Comparison of ENCODE assay signal across 9 cellular contexts in the genomic region with DNA sequence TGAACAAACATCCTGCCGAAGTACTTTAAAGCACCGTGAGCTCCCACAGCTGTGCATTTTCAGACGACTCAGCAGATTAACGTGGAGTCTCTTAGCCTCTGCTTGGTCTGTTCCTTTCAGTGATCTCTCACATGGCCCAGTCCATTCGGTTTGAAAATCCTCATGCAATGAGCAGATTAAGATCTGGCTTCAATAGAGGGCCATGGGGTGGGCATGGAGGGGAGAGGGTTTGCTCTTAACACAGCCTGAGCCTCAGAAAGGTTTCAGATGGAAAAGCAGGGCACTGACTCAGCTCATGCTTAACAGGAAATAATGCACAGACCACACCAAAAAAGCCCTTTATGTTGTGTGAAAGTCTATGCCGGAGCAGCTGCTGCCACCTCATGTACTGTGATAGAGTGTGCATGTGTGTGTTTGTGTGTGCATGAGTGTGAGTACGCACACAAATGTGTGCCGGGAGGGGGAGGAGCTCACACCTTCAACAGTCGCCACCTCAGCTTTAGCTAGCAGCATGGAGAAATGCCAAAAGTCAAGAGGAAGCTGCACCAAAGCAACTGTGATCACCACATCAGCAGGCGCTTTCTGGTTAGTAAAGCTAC. TPM values are rescaled to one million over a fixed set of nuclear protein-coding genes. Genes with fewer than 3 reads are reported as not detected.
DNase-seq lines count a peak whose midpoint lies in the region; ATAC-seq and TF ChIP-seq lines count a peak whose summit lies in the region.
"Not testable (repeated sequence)": the region's sequence is repeated elsewhere in the genome, so short reads cannot be mapped to it uniquely, and the experiment has no call there.
"Had no signal": no experiment of that assay in that cellular context is flagged by ENCODE, and none has a peak within 500 bp of the region (broad histone marks: within the 10 kb centered on the region; RNA-seq: fewer than 3 reads in every experiment).

No MANE protein-coding gene starts in this region.

- H3K27ac ChIP-seq in upper lobe of right lung, result not testable (repeated sequence)

- not testable (repeated sequence) for H3K4me1 Mint-ChIP-seq in naive B cell

- intact Hi-C loops in upper lobe of right lung (cut with DNase I), result not testable (repeated sequence)

- H3K9me3 Mint-ChIP-seq in naive B cell, result not testable (repeated sequence)

- not testable (repeated sequence) for H3K27me3 ChIP-seq in upper lobe of right lung

- H3K36me3 ChIP-seq in upper lobe of right lung, result not testable (repeated sequence)

- H3K4me1 ChIP-seq in upper lobe of right lung, result not testable (repeated sequence)

- not testable (repeated sequence) for H3K9me3 ChIP-seq in upper lobe of right lung

- not testable (repeated sequence) for H3K4me3 Mint-ChIP-seq in naive B cell

- not testable (repeated sequence) for H3K36me3 Mint-ChIP-seq in naive B cell

- H3K27me3 Mint-ChIP-seq in naive B cell, result not testable (repeated sequence)

- H3K4me3 ChIP-seq in upper lobe of right lung, result not testable (repeated sequence)

- not testable (repeated sequence) for H3K27ac Mint-ChIP-seq in naive B cell

- TF ChIP-seq CTCF in upper lobe of right lung (IDR thresholded peaks at IDR 0.05), result not testable (repeated sequence)

- peak; percentile 17 for DNase-seq in HT1080 (ENCODE audit: low read depth)
- peak; percentile 8 for DNase-seq in activated CD8-positive, alpha-beta memory T cell treated with anti-CD3 and anti-CD28 coated beads, Interleukin-2, amount 50 U/mL, for 1 hour (ENCODE audit: extremely low read depth)
- peak; percentile 65 for DNase-seq in central memory CD4-positive, alpha-beta T cell
- DNase-seq in naive B cell, upper lobe of right lung: not testable (repeated sequence)

- peak; percentile 76 for ATAC-seq in GM18861 (IDR thresholded peaks at IDR 0.05; ENCODE audit: unreplicated experiment)
- peak; percentile 65 for ATAC-seq in HG02588 (IDR thresholded peaks at IDR 0.05; ENCODE audit: unreplicated experiment)
- ATAC-seq in SK-N-SH treated with all-trans-retinoic acid at 6 μM for 48 hours, result peak; percentile 47
- ATAC-seq in naive B cell (ENCODE audit: low read depth in 2 of 2), result peak; percentile 43 to 46
- peak; percentile 86 for ATAC-seq in upper lobe of right lung

RNA-seq across cellular contexts. Expression of a gene that starts 33.9 kb away (rescaled TPM):
- total RNA-seq in HT1080 (2014; rRNA removed; shearing (Covaris generic)), result 7.7 and 9.3 TPM in 2 replicates
- polyA plus RNA-seq in HT1080 (2015; cell fraction: cytosol; rRNA removed), result 2.5 and 3.4 TPM in 2 replicates
- polyA plus RNA-seq in HT1080 (2015; cell fraction: nucleus; rRNA removed), result 9.7 and 16.2 TPM in 2 replicates
- 1 to 10 TPM in 4 of 6 donors, under 1 TPM in 2; 0.66 to 2.9 (median 1.5) TPM for polyA plus RNA-seq in naive B cell (ENCODE audit: low read depth in 6 of 6)
- total RNA-seq in upper lobe of right lung, result 21.7 TPM

RNA-seq across cellular contexts. Expression of a gene that starts 55.1 kb away (rescaled TPM):
- 1.1 and 1.2 TPM in 2 replicates for total RNA-seq in HT1080 (2014; rRNA removed; shearing (Covaris generic))
- 0.13 and 0.24 TPM in 2 replicates for polyA plus RNA-seq in HT1080 (2015; cell fraction: cytosol; rRNA removed)
- polyA plus RNA-seq in HT1080 (2015; cell fraction: nucleus; rRNA removed), result 0.50 and 1.2 TPM in 2 replicates
- polyA plus RNA-seq in naive B cell (ENCODE audit: low read depth in 6 of 6), result not detected
- 0.75 TPM for total RNA-seq in upper lobe of right lung
- total RNA-seq: mononuclear cell had no signal
